Comparison of ENCODE assay signal across 11 cellular contexts in genomic region chr17:4206945-4207344, GRCh38. TPM values are rescaled to one million over a fixed set of nuclear protein-coding genes. Genes with fewer than 3 reads are reported as not detected.
DNase-seq lines count a peak whose midpoint lies in the region; ATAC-seq lines count a peak whose summit lies in the region.
"Had no signal": no experiment of that assay in that cellular context is flagged by ENCODE, and none has a peak within 500 bp of the region (broad histone marks: within the 10 kb centered on the region; RNA-seq: fewer than 3 reads in every experiment).

No MANE protein-coding gene starts in this region.

- ATAC-seq in HG02763 (IDR thresholded peaks at IDR 0.05; ENCODE audit: unreplicated experiment): no peak
- no peak for ATAC-seq in HG03095 (IDR thresholded peaks at IDR 0.05; ENCODE audit: unreplicated experiment)
- no peak for ATAC-seq in GM19351 (IDR thresholded peaks at IDR 0.05; ENCODE audit: unreplicated experiment)
- no peak for ATAC-seq in GM21526 (IDR thresholded peaks at IDR 0.05; ENCODE audit: low FRiP score, unreplicated experiment)
- ATAC-seq: activated T-cell treated with anti-CD3 and anti-CD28 coated beads, Interleukin-2, amount 50 U/mL, for 4 hours had no signal

- peak overlapping the region; percentile 6 for H3K27ac Mint-ChIP-seq in activated CD4-positive, alpha-beta memory T cell treated with anti-CD3 and anti-CD28 coated beads for 36 hours

- H3K9me3 Mint-ChIP-seq in activated CD4-positive, alpha-beta memory T cell treated with anti-CD3 and anti-CD28 coated beads for 36 hours: no peaks in the 10 kb centered on the region
- H3K9me3 Mint-ChIP-seq: activated T-cell treated with anti-CD3 and anti-CD28 coated beads, Interleukin-2, amount 50 U/mL, for 4 hours had no signal

- H3K36me3 Mint-ChIP-seq in activated CD4-positive, alpha-beta memory T cell treated with anti-CD3 and anti-CD28 coated beads for 36 hours: peaks cover 49% of the 10 kb centered on the region

- no peak overlapping the region for H3K4me3 Mint-ChIP-seq in activated CD4-positive, alpha-beta memory T cell treated with anti-CD3 and anti-CD28 coated beads for 36 hours
- H3K4me3 Mint-ChIP-seq: activated T-cell treated with anti-CD3 and anti-CD28 coated beads, Interleukin-2, amount 50 U/mL, for 4 hours had no signal

- POLR2A ChIA-PET in activated CD4-positive, alpha-beta memory T cell treated with anti-CD3 and anti-CD28 coated beads for 36 hours (lab: Charles Lee): no interaction called here

- no peaks in the 10 kb centered on the region for H3K27me3 Mint-ChIP-seq in activated CD4-positive, alpha-beta memory T cell treated with anti-CD3 and anti-CD28 coated beads for 36 hours

- DNase-seq in EH (ENCODE audit: low read depth) (peak; percentile 26), M059J (ENCODE audit: low read depth) (peak; percentile 64), myocyte (ENCODE audit: low read depth) (peak; percentile 83)
- no peak for DNase-seq in activated CD4-positive, alpha-beta memory T cell treated with anti-CD3 and anti-CD28 coated beads for 36 hours
- DNase-seq: activated T-cell treated with anti-CD3 and anti-CD28 coated beads, Interleukin-2, amount 50 U/mL, for 4 hours; NCI-H510A treated with DMSO at 0.1 percent for 48 hours; T-helper 1 cell had no signal

- CTCF ChIA-PET in activated CD4-positive, alpha-beta memory T cell treated with anti-CD3 and anti-CD28 coated beads for 36 hours (lab: Charles Lee): interaction anchor here (1.3 kb wide), 1 partner anchor 9 kb away, joined by 3 read pairs; no protein-coding TSS in a partner anchor

- H3K4me1 Mint-ChIP-seq in activated CD4-positive, alpha-beta memory T cell treated with anti-CD3 and anti-CD28 coated beads for 36 hours (ENCODE audit: low read depth): peaks cover 20% of the 10 kb centered on the region

- intact Hi-C loops in activated CD4-positive, alpha-beta memory T cell treated with anti-CD3 and anti-CD28 coated beads for 36 hours (cut with micrococcal nuclease): no loop called here

RNA-seq across cellular contexts. Expression of gene ANKFY1, which starts 56.8 kb away (rescaled TPM):
- total RNA-seq in M059J (2014; rRNA removed; shearing (Covaris generic)): 17.5 and 37.4 TPM in 2 replicates
- total RNA-seq in activated CD4-positive, alpha-beta memory T cell treated with anti-CD3 and anti-CD28 coated beads for 36 hours: 10 to 100 TPM; 34.6 to 40.5 TPM
- total RNA-seq in myocyte: 15.9 and 17.0 TPM in 2 replicates
- polyA plus RNA-seq in myocyte (2012): 24.3 TPM
